In the genomic region with DNA sequence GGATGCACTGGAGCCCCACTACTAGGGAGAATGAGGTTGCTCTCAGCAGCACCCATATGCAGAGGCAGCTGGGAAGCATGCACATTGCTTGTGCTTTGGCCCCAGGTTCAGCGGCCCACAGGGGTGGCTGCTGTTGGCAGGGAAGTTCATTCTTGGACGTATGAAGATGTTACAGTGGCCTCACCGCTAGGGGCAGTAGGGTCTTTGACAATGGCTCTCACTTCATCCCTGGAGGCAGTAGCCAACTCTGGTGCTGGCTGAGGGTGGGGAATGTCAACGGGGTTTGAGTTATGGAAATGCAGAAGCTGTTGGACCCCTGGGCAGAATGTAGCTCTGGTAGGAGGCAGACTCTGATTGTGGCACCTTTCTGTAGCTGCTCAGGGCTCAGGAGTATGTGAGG, we compare ENCODE assay signal across 1 cellular context.
TF ChIP-seq lines count a peak whose summit lies in the region.

No MANE protein-coding gene starts in this region.

TF ChIP-seq in H1, 55 proteins besides CTCF, POLR2A, EP300 and RAD21:
- no peak for TF ChIP-seq CBX5 (IDR thresholded peaks at IDR 0.05; ENCODE audit: low read depth, low read length)
- no peak for TF ChIP-seq TAF1 (IDR thresholded peaks at IDR 0.05; ENCODE audit: low read depth, low read length)
- TF ChIP-seq MAX (IDR thresholded peaks at IDR 0.05), result no peak
- TF ChIP-seq USF2 (IDR thresholded peaks at IDR 0.05; ENCODE audit: low read length), result no peak
- TF ChIP-seq TEAD4 (IDR thresholded peaks at IDR 0.05; ENCODE audit: low read depth, low read length), result no peak
- TF ChIP-seq HDAC2 (IDR thresholded peaks at IDR 0.05; ENCODE audit: borderline replicate concordance in 1 of 2, low read depth in 2 of 2, low read length in 2 of 2), result no peak
- TF ChIP-seq MAFK (IDR thresholded peaks at IDR 0.05; ENCODE audit: low read depth, low read length), result no peak
- no peak for TF ChIP-seq JUN (IDR thresholded peaks at IDR 0.05; ENCODE audit: low read depth, low read length)
- no peak for TF ChIP-seq BCL11A (IDR thresholded peaks at IDR 0.05; ENCODE audit: low read depth in 2 of 2, low read length in 2 of 2)
- TF ChIP-seq BRCA1 (IDR thresholded peaks at IDR 0.05; ENCODE audit: low read depth, low read length), result no peak
